1 cellular context compared by ENCODE assay signal in genomic region chr14:68365228-68365627, GRCh38.
TF ChIP-seq lines count a peak whose summit lies in the region.

No MANE protein-coding gene starts in this region.

TF ChIP-seq in H1, 55 proteins besides CTCF, POLR2A, EP300 and RAD21 (continued from another document):
- TF ChIP-seq CHD7 (IDR thresholded peaks at IDR 0.05; ENCODE audit: insufficient replicate concordance, low read length) = no peak
- TF ChIP-seq HDAC6 (IDR thresholded peaks at IDR 0.05; ENCODE audit: low read depth, low read length) = no peak
- no peak for TF ChIP-seq SUZ12 (IDR thresholded peaks at IDR 0.05; ENCODE audit: low read length)
- TF ChIP-seq RXRA (IDR thresholded peaks at IDR 0.05; ENCODE audit: insufficient read depth, low read depth, low read length) = no peak
- no peak for TF ChIP-seq FOSL1 (IDR thresholded peaks at IDR 0.05; ENCODE audit: insufficient read depth, low read depth, low read length)
- TF ChIP-seq E2F6 (IDR thresholded peaks at IDR 0.05) = no peak
